ENCODE assay signal across 28 cellular contexts in the genomic region with DNA sequence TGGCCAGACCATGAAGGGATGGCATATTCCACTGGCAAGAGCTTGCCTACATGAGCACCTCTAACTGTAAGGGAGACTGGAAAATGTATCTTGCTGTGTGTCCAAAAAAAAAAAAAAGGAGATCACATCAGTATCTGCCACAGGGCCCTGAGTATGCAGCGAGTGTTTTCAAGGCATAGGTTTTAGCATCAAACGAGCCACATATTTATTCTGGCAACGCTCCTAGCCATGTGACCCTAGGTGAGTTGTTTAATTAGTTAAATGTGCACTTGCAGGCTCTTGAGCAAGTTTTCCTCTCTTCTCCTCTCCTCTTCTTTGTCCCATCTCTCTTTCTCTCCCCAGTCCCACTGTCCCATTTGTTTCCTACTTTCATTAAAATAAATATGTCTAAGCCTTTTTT.
"Had no signal": no experiment of that assay in that cellular context is flagged by ENCODE, and none has a peak within 500 bp of the region (broad histone marks: within the 10 kb centered on the region; RNA-seq: fewer than 3 reads in every experiment).

No MANE protein-coding gene starts in this region.

- DNase-seq: effector CD8-positive, alpha-beta T cell; endodermal cell; foreskin fibroblast; gastrocnemius medialis; head of caudate nucleus; kidney; mesenchymal stem cell; naive B cell; right cardiac atrium; sigmoid colon; stimulated activated CD4-positive, alpha-beta T cell treated with anti-CD3 and anti-CD28 coated beads, Interleukin-2, amount 100 ng/mL, for 24 hours; stimulated activated CD4-positive, alpha-beta T cell treated with anti-CD3 and anti-CD28 coated beads, Interleukin-4, amount 100 ng/mL, for 24 hours; stimulated activated naive CD4-positive, alpha-beta T cell treated with Interleukin-2 at 50 U/mL for 16 hours; stomach; thyroid gland had no signal

- H3K9me3 ChIP-seq: gastrocnemius medialis, mucosa of descending colon, neutrophil, sigmoid colon, stomach, thyroid gland, vagina had no signal

- H3K4me1 ChIP-seq: gastrocnemius medialis, parathyroid adenoma, stomach, thyroid gland, vagina had no signal

- H3K27me3 ChIP-seq: gastrocnemius medialis, neutrophil, sigmoid colon, stomach, thyroid gland, vagina had no signal

- H2AFZ ChIP-seq: parathyroid adenoma had no signal

- H3K27me3 Mint-ChIP-seq: naive B cell, progenitor cell of endocrine pancreas had no signal

- H3K27ac ChIP-seq: epithelial cell of prostate, gastrocnemius medialis, neutrophil, parathyroid adenoma, sigmoid colon, stomach, thyroid gland, vagina had no signal

- H3K36me3 ChIP-seq: gastrocnemius medialis, neutrophil, sigmoid colon, stomach, thyroid gland, vagina had no signal

- H3K79me2 ChIP-seq: parathyroid adenoma had no signal

- ATAC-seq: esophagus mucosa; gastrocnemius medialis; left lobe of liver; mucosa of descending colon; natural killer cell treated with Interleukin-12 subunit alpha and Interleukin-12 subunit beta and Interleukin-15 and Interleukin-18, amount 100 ng/mL, for 72 hours; right cardiac atrium; stimulated activated effector memory CD8-positive, alpha-beta T cell treated with anti-CD3 and anti-CD28 coated beads, Interleukin-12 subunit alpha, Interleukin-12 subunit beta, amount 100 ng/mL, for 72 hours had no signal

- H3K4me3 Mint-ChIP-seq: dendritic cell treated with granulocyte-macrophage colony-stimulating factor and Interleukin-4, amounts not matched to agents 40 ng/mL and 50 ng/mL, for 4 days; endodermal cell; mesothelial cell of epicardium; naive B cell; natural killer cell treated with Interleukin-12 subunit alpha and Interleukin-12 subunit beta and Interleukin-15 and Interleukin-18, amount 100 ng/mL, for 72 hours; neural crest cell; stimulated activated effector memory CD8-positive, alpha-beta T cell treated with anti-CD3 and anti-CD28 coated beads, Interleukin-12 subunit alpha, Interleukin-12 subunit beta, amount 100 ng/mL, for 72 hours had no signal

- H3K4me1 Mint-ChIP-seq: endodermal cell; naive B cell; neural crest cell; stimulated activated effector memory CD8-positive, alpha-beta T cell treated with anti-CD3 and anti-CD28 coated beads, Interleukin-12 subunit alpha, Interleukin-12 subunit beta, amount 100 ng/mL, for 72 hours had no signal

- H3K36me3 Mint-ChIP-seq: mesothelial cell of epicardium; naive B cell; natural killer cell treated with Interleukin-12 subunit alpha and Interleukin-12 subunit beta and Interleukin-15 and Interleukin-18, amount 100 ng/mL, for 72 hours; stimulated activated effector memory CD8-positive, alpha-beta T cell treated with anti-CD3 and anti-CD28 coated beads, Interleukin-12 subunit alpha, Interleukin-12 subunit beta, amount 100 ng/mL, for 72 hours had no signal

- H3K9me3 Mint-ChIP-seq: endodermal cell; mesothelial cell of epicardium; naive B cell; natural killer cell treated with Interleukin-12 subunit alpha and Interleukin-12 subunit beta and Interleukin-15 and Interleukin-18, amount 100 ng/mL, for 72 hours; stimulated activated effector memory CD8-positive, alpha-beta T cell treated with anti-CD3 and anti-CD28 coated beads, Interleukin-12 subunit alpha, Interleukin-12 subunit beta, amount 100 ng/mL, for 72 hours had no signal

- FAIRE-seq: kidney had no signal

- H3K27ac Mint-ChIP-seq: dendritic cell treated with granulocyte-macrophage colony-stimulating factor and Interleukin-4, amounts not matched to agents 40 ng/mL and 50 ng/mL, for 4 days; endodermal cell; mesothelial cell of epicardium; naive B cell; natural killer cell treated with Interleukin-12 subunit alpha and Interleukin-12 subunit beta and Interleukin-15 and Interleukin-18, amount 100 ng/mL, for 72 hours; progenitor cell of endocrine pancreas; stimulated activated effector memory CD8-positive, alpha-beta T cell treated with anti-CD3 and anti-CD28 coated beads, Interleukin-12 subunit alpha, Interleukin-12 subunit beta, amount 100 ng/mL, for 72 hours had no signal

- H3K4me3 ChIP-seq: gastrocnemius medialis, mucosa of descending colon, sigmoid colon, stomach, thyroid gland, vagina had no signal
